Comparison of ENCODE assay signal across 9 cellular contexts in genomic region chr9:94213513-94214124, GRCh38. TPM values are rescaled to one million over a fixed set of nuclear protein-coding genes. Genes with fewer than 3 reads are reported as not detected.
DNase-seq lines count a peak whose midpoint lies in the region; ATAC-seq and TF ChIP-seq lines count a peak whose summit lies in the region.
"Had no signal": no experiment of that assay in that cellular context is flagged by ENCODE, and none has a peak within 500 bp of the region (broad histone marks: within the 10 kb centered on the region; RNA-seq: fewer than 3 reads in every experiment).

No MANE protein-coding gene starts in this region.

- no peak overlapping the region for H3K27ac Mint-ChIP-seq in endodermal cell
- H3K27ac Mint-ChIP-seq in mesothelial cell of epicardium, result no peak overlapping the region
- H3K27ac Mint-ChIP-seq: T-helper 1 cell treated with Interleukin-12 subunit alpha and Interleukin-12 subunit beta and Interleukin-4 antibody, amounts not matched to agents 30 μg/mL and 1 μg/mL, for 36 hours had no signal

- H3K36me3 Mint-ChIP-seq in endodermal cell (ENCODE audit: low read depth), result no peaks in the 10 kb centered on the region
- H3K36me3 Mint-ChIP-seq in mesothelial cell of epicardium, result no peaks in the 10 kb centered on the region

- WGBS in endodermal cell (ENCODE audit: insufficient coverage in 1 of 2, insufficient read length in 1 of 2), 2 experiments, result 54 to 75% methylated on average over 4 to 12 of the region's 12 CpGs

- TF ChIP-seq CTCF in endodermal cell (conservative IDR thresholded peaks at IDR 0.05), result peak; percentile 94
- peak; percentile 83 for TF ChIP-seq CTCF in mesothelial cell of epicardium (IDR thresholded peaks at IDR 0.05; ENCODE audit: unreplicated experiment)

- no peaks in the 10 kb centered on the region for H3K27me3 ChIP-seq in endodermal cell (ENCODE audit: control insufficient read depth, insufficient read depth, low read length, poor library complexity, severe bottlenecking)

- H3K4me1 ChIP-seq in endodermal cell (ENCODE audit: control insufficient read depth, insufficient read depth, low read length), result no peaks in the 10 kb centered on the region

- peaks cover 11% of the 10 kb centered on the region for H3K9me3 ChIP-seq in endodermal cell (ENCODE audit: control insufficient read depth, low read length)

- peak; percentile 88 for DNase-seq in COLO829 (ENCODE audit: low spot score)
- peak; percentile 65 for DNase-seq in HuH-7.5 (ENCODE audit: low spot score)
- peak; percentile 87 for DNase-seq in NOMO-1 treated with DMSO at 0.1 percent for 48 hours (lab: John Stamatoyannopoulos, UW; ENCODE audit: unreplicated experiment)
- peak; percentile 85 for DNase-seq in activated CD8-positive, alpha-beta memory T cell treated with anti-CD3 and anti-CD28 coated beads for 24 hours
- peak; percentile 92 for DNase-seq in endodermal cell
- DNase-seq in mesothelial cell of epicardium (ENCODE audit: low spot score in 2 of 2, unreplicated experiment in 2 of 2), result peak; percentile 49 to 73
- DNase-seq in stimulated activated CD8-positive, alpha-beta memory T cell treated with anti-CD3 and anti-CD28 coated beads, Interleukin-4, amount 100 ng/mL, for 1 hour (ENCODE audit: low read depth in 2 of 2, low spot score in 1 of 2), result peak; percentile 46 to 54

- H3K9ac ChIP-seq in endodermal cell (ENCODE audit: extremely low read depth, low read length, poor library complexity, severe bottlenecking), result no peak overlapping the region

- H3K4me3 ChIP-seq in endodermal cell (ENCODE audit: low read length), result no peak overlapping the region

- H3K4me3 Mint-ChIP-seq in endodermal cell (no peak overlapping the region), mesothelial cell of epicardium (no peak overlapping the region)
- H3K4me3 Mint-ChIP-seq: T-helper 1 cell treated with Interleukin-12 subunit alpha and Interleukin-12 subunit beta and Interleukin-4 antibody, amounts not matched to agents 30 μg/mL and 1 μg/mL, for 36 hours had no signal

- H3K36me3 ChIP-seq in endodermal cell (ENCODE audit: control insufficient read depth, insufficient read depth, low read length), result no peaks in the 10 kb centered on the region

- peaks cover 10% of the 10 kb centered on the region for H3K4me1 Mint-ChIP-seq in endodermal cell
- H3K4me1 Mint-ChIP-seq in mesothelial cell of epicardium, result peaks cover 2% of the 10 kb centered on the region

- no peak overlapping the region for H3K27ac ChIP-seq in endodermal cell (ENCODE audit: low read depth, low read length)

- peaks cover 5% of the 10 kb centered on the region for H3K27me3 Mint-ChIP-seq in endodermal cell (ENCODE audit: insufficient read depth)
- peaks cover 13% of the 10 kb centered on the region for H3K27me3 Mint-ChIP-seq in mesothelial cell of epicardium (ENCODE audit: low read depth)

- H3K9me3 Mint-ChIP-seq in endodermal cell (peaks cover 25% of the 10 kb centered on the region), mesothelial cell of epicardium (peaks cover 7% of the 10 kb centered on the region)
- H3K9me3 Mint-ChIP-seq: T-helper 1 cell treated with Interleukin-12 subunit alpha and Interleukin-12 subunit beta and Interleukin-4 antibody, amounts not matched to agents 30 μg/mL and 1 μg/mL, for 36 hours had no signal

- peak; percentile 92 for ATAC-seq in GM21381 (IDR thresholded peaks at IDR 0.05; ENCODE audit: unreplicated experiment)

RNA-seq across cellular contexts. Expression of gene ZNF169, which starts 45.5 kb away (rescaled TPM):
- 1 to 10 TPM; 7.7 to 7.8 TPM for total RNA-seq in endodermal cell
- polyA plus RNA-seq in endodermal cell (2013, experiment 1 of 2), result 4.2 TPM
- 5.8 TPM for polyA plus RNA-seq in endodermal cell (2013, experiment 2 of 2)
- 9.6 to 10.5 TPM (median 9.8 TPM) in 3 replicates for total RNA-seq in mesothelial cell of epicardium
